Comparison of ENCODE assay signal across 8 cellular contexts in genomic region chr2:157441072-157441454, GRCh38. TPM values are rescaled to one million over a fixed set of nuclear protein-coding genes. Genes with fewer than 3 reads are reported as not detected.
DNase-seq lines count a peak whose midpoint lies in the region; ATAC-seq and TF ChIP-seq lines count a peak whose summit lies in the region.

No MANE protein-coding gene starts in this region.

- H3K36me3 ChIP-seq in OCI-LY1 (ENCODE audit: insufficient read depth, low read length): peaks cover 51% of the 10 kb centered on the region
- no peaks in the 10 kb centered on the region for H3K36me3 ChIP-seq in right atrium auricular region

- H3K4me1 ChIP-seq in OCI-LY1 (ENCODE audit: insufficient read depth, low read length, severe bottlenecking): peaks cover 65% of the 10 kb centered on the region
- H3K4me1 ChIP-seq in right atrium auricular region: peaks cover 0 to 28% of the 10 kb centered on the region in 2 donors

- H3K4me3 ChIP-seq in OCI-LY1 (ENCODE audit: low read depth, low read length, poor library complexity, severe bottlenecking) (peak overlapping the region; percentile 69), right atrium auricular region (peak overlapping the region; percentile 13 to 16)

- H3K27me3 ChIP-seq in OCI-LY1 (ENCODE audit: insufficient read depth, low read length) (no peaks in the 10 kb centered on the region), right atrium auricular region (no peaks in the 10 kb centered on the region)

- no peaks in the 10 kb centered on the region for H3K9me2 ChIP-seq in OCI-LY1 (ENCODE audit: low read depth, low read length)

- H4K20me1 ChIP-seq in OCI-LY1 (ENCODE audit: insufficient read depth, low read length): no peaks in the 10 kb centered on the region

- no peak overlapping the region for H2AFZ ChIP-seq in OCI-LY1 (ENCODE audit: low read length)

- H3K9me3 ChIP-seq in OCI-LY1 (ENCODE audit: low read length) (no peaks in the 10 kb centered on the region), right atrium auricular region (no peaks in the 10 kb centered on the region)

- H3K27ac ChIP-seq in OCI-LY1 (ENCODE audit: low read depth, low read length, poor library complexity, severe bottlenecking) (peak overlapping the region; percentile 92), right atrium auricular region (peak overlapping the region in 1 of 2 donors; percentile 28)

- H3K4me2 ChIP-seq in OCI-LY1 (ENCODE audit: low read length): peak overlapping the region; percentile 95

- peaks cover 78% of the 10 kb centered on the region for H3K79me2 ChIP-seq in OCI-LY1 (ENCODE audit: insufficient read depth, low read length)

- TF ChIP-seq CTCF in OCI-LY1 (IDR thresholded peaks at IDR 0.05; ENCODE audit: low read length): no peak
- TF ChIP-seq CTCF in right atrium auricular region (IDR thresholded peaks at IDR 0.05): no peak

- DNase-seq in activated CD4-positive, alpha-beta T cell treated with anti-CD3 and anti-CD28 coated beads for 4 hours: peak; percentile 36 to 49
- no peak for DNase-seq in activated CD4-positive, alpha-beta T cell treated with anti-CD3 and anti-CD28 coated beads, Interleukin-2, amount 50 U/mL, for 1 hour
- DNase-seq in right atrium auricular region (ENCODE audit: low spot score): no peak
- no peak for DNase-seq in NCI-H1048 (lab: John Stamatoyannopoulos, UW)
- DNase-seq in GDM1 (lab: John Stamatoyannopoulos, UW): no peak
- DNase-seq in stimulated activated CD4-positive, alpha-beta T cell treated with anti-CD3 and anti-CD28 coated beads, Interleukin-4, amount 100 ng/mL, for 4 hours: no peak

- peak; percentile 43 for ATAC-seq in HG02852 (IDR thresholded peaks at IDR 0.05; ENCODE audit: unreplicated experiment)

- H3K9ac ChIP-seq in OCI-LY1 (ENCODE audit: low read length): peak overlapping the region; percentile 81

- H3F3A ChIP-seq in OCI-LY1 (ENCODE audit: insufficient read depth, low read length): no peaks in the 10 kb centered on the region

RNA-seq across cellular contexts. Expression of gene CYTIP, which starts 2.8 kb away (rescaled TPM):
- total RNA-seq in right atrium auricular region: 1 to 10 TPM; 3.3 to 4.8 TPM

Comparison
In these comparisons a context has a peak if more than half of its experiments do, and no peak if none do; other contexts are left out.
1. DNase-seq: peak in activated CD4-positive, alpha-beta T cell treated with anti-CD3 and anti-CD28 coated beads for 4 hours (2 of 2); none in activated CD4-positive, alpha-beta T cell treated with anti-CD3 and anti-CD28 coated beads, Interleukin-2, amount 50 U/mL, for 1 hour (single experiment), right atrium auricular region (single experiment), NCI-H1048 (single experiment), GDM1 (single experiment) and stimulated activated CD4-positive, alpha-beta T cell treated with anti-CD3 and anti-CD28 coated beads, Interleukin-4, amount 100 ng/mL, for 4 hours (0 of 2).